ENCODE assay signal across 1 cellular context in the genomic region with DNA sequence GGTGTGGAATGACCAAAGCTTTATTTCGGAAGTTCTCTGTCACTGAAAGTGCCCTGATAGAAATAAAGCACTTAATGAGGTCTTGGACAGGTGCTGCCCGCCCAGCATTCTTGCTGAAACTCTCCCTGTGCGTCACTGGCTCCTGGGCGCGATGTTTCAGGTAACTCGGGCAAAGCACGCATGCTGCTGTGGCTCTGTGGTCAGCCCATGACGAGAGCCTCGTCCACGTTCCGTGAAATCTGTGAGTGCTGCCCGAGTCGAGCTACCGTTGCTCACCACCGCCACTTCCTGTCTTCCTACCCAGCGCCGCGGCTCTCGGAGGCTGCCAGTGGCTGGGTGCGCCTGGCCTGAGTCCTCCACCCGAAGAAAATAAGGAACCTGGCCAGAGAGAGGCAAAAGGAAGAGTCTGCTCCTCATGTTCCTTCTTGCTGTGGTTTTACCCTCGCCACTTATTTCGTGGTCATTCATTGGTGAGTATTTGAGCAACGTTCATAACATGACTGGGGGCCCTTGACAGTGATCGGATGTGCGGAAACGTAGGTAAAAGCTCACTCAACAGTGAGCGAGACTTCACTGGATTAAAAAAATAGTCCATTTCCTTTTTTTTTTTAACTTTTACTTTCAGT.
A peak's percentile ranks its signal among the peaks of the same experiment; 100 is the strongest.
TF ChIP-seq lines count a peak whose summit lies in the region.

No MANE protein-coding gene starts in this region.

TF ChIP-seq in GM12878, 131 proteins besides CTCF, POLR2A, EP300 and RAD21 (continued from another document and continues in another):
- TF ChIP-seq, protein P1, sequence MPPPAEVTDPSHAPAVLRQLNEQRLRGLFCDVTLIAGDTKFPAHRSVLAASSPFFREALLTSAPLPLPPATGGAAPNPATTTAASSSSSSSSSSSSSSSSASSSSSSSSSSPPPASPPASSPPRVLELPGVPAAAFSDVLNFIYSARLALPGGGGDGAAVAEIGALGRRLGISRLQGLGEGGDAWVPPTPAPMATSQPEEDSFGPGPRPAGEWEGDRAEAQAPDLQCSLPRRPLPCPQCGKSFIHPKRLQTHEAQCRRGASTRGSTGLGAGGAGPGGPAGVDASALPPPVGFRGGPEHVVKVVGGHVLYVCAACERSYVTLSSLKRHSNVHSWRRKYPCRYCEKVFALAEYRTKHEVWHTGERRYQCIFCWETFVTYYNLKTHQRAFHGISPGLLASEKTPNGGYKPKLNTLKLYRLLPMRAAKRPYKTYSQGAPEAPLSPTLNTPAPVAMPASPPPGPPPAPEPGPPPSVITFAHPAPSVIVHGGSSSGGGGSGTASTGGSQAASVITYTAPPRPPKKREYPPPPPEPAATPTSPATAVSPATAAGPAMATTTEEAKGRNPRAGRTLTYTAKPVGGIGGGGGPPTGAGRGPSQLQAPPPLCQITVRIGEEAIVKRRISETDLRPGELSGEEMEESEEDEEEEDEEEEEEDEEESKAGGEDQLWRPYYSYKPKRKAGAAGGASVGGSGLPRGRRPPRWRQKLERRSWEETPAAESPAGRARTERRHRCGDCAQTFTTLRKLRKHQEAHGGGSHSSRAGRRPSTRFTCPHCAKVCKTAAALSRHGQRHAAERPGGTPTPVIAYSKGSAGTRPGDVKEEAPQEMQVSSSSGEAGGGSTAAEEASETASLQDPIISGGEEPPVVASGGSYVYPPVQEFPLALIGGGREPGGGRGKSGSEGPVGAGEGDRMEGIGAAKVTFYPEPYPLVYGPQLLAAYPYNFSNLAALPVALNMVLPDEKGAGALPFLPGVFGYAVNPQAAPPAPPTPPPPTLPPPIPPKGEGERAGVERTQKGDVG (CRISPR knock-in tag; IDR thresholded peaks at IDR 0.05), result no peak
- TF ChIP-seq NBN (IDR thresholded peaks at IDR 0.05), result peak; percentile 96
- TF ChIP-seq CREM (IDR thresholded peaks at IDR 0.05; ENCODE audit: low read depth), result peak; percentile 89
- TF ChIP-seq ZNF217 (IDR thresholded peaks at IDR 0.05), result peak; percentile 63; the same call in 1 of the 2 replicates
- no peak; the same call in 1 of the 2 replicates for TF ChIP-seq TBL1XR1 (IDR thresholded peaks at IDR 0.05; ENCODE audit: low read depth, low read length)
- TF ChIP-seq MYB (IDR thresholded peaks at IDR 0.05; ENCODE audit: borderline replicate concordance, low read depth, low read length), result peak; percentile 84; the same call in 1 of the 2 replicates
- TF ChIP-seq, protein P2, sequence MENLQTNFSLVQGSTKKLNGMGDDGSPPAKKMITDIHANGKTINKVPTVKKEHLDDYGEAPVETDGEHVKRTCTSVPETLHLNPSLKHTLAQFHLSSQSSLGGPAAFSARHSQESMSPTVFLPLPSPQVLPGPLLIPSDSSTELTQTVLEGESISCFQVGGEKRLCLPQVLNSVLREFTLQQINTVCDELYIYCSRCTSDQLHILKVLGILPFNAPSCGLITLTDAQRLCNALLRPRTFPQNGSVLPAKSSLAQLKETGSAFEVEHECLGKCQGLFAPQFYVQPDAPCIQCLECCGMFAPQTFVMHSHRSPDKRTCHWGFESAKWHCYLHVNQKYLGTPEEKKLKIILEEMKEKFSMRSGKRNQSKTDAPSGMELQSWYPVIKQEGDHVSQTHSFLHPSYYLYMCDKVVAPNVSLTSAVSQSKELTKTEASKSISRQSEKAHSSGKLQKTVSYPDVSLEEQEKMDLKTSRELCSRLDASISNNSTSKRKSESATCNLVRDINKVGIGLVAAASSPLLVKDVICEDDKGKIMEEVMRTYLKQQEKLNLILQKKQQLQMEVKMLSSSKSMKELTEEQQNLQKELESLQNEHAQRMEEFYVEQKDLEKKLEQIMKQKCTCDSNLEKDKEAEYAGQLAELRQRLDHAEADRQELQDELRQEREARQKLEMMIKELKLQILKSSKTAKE (IDR thresholded peaks at IDR 0.05; ENCODE audit: low read depth, poor library complexity, severe bottlenecking), result peak; percentile 79
- TF ChIP-seq, protein P3, sequence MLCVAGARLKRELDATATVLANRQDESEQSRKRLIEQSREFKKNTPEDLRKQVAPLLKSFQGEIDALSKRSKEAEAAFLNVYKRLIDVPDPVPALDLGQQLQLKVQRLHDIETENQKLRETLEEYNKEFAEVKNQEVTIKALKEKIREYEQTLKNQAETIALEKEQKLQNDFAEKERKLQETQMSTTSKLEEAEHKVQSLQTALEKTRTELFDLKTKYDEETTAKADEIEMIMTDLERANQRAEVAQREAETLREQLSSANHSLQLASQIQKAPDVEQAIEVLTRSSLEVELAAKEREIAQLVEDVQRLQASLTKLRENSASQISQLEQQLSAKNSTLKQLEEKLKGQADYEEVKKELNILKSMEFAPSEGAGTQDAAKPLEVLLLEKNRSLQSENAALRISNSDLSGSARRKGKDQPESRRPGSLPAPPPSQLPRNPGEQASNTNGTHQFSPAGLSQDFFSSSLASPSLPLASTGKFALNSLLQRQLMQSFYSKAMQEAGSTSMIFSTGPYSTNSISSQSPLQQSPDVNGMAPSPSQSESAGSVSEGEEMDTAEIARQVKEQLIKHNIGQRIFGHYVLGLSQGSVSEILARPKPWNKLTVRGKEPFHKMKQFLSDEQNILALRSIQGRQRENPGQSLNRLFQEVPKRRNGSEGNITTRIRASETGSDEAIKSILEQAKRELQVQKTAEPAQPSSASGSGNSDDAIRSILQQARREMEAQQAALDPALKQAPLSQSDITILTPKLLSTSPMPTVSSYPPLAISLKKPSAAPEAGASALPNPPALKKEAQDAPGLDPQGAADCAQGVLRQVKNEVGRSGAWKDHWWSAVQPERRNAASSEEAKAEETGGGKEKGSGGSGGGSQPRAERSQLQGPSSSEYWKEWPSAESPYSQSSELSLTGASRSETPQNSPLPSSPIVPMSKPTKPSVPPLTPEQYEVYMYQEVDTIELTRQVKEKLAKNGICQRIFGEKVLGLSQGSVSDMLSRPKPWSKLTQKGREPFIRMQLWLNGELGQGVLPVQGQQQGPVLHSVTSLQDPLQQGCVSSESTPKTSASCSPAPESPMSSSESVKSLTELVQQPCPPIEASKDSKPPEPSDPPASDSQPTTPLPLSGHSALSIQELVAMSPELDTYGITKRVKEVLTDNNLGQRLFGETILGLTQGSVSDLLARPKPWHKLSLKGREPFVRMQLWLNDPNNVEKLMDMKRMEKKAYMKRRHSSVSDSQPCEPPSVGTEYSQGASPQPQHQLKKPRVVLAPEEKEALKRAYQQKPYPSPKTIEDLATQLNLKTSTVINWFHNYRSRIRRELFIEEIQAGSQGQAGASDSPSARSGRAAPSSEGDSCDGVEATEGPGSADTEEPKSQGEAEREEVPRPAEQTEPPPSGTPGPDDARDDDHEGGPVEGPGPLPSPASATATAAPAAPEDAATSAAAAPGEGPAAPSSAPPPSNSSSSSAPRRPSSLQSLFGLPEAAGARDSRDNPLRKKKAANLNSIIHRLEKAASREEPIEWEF (IDR thresholded peaks at IDR 0.05; ENCODE audit: insufficient replicate concordance, low read depth, low read length), result no peak
- TF ChIP-seq TAF1 (IDR thresholded peaks at IDR 0.05; ENCODE audit: borderline replicate concordance, low read depth, low read length), result 0 out of 2 replicates have a peak, but pooled peaks have one; percentile 45
- TF ChIP-seq MYC (IDR thresholded peaks at IDR 0.05; ENCODE audit: insufficient read depth, insufficient read length, insufficient replicate concordance, low read length, severe bottlenecking), result peak; percentile 60
- no peak for TF ChIP-seq NFYA (IDR thresholded peaks at IDR 0.05; ENCODE audit: borderline replicate concordance, low read depth, low read length)
- TF ChIP-seq HDAC6 (IDR thresholded peaks at IDR 0.05; ENCODE audit: unreplicated experiment), result no peak
- peak; percentile 41; the same call in 1 of the 2 replicates for TF ChIP-seq FOXM1 (IDR thresholded peaks at IDR 0.05; ENCODE audit: low read depth, low read length)
- TF ChIP-seq HDAC2 (IDR thresholded peaks at IDR 0.05), result no peak
- peak; percentile 83; the same call in 1 of the 2 replicates for TF ChIP-seq CBFB (IDR thresholded peaks at IDR 0.05; ENCODE audit: low read depth)
- TF ChIP-seq RBBP5 (conservative IDR thresholded peaks at IDR 0.05), result no peak
- TF ChIP-seq FOXK2 (IDR thresholded peaks at IDR 0.05), result no peak
- TF ChIP-seq, protein P4, sequence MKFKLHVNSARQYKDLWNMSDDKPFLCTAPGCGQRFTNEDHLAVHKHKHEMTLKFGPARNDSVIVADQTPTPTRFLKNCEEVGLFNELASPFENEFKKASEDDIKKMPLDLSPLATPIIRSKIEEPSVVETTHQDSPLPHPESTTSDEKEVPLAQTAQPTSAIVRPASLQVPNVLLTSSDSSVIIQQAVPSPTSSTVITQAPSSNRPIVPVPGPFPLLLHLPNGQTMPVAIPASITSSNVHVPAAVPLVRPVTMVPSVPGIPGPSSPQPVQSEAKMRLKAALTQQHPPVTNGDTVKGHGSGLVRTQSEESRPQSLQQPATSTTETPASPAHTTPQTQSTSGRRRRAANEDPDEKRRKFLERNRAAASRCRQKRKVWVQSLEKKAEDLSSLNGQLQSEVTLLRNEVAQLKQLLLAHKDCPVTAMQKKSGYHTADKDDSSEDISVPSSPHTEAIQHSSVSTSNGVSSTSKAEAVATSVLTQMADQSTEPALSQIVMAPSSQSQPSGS (IDR thresholded peaks at IDR 0.05; ENCODE audit: low read length), result peak; percentile 17; the same call in 1 of the 2 replicates
- TF ChIP-seq ZNF622 (IDR thresholded peaks at IDR 0.05), result no peak
- peak; percentile 97 to 98 for TF ChIP-seq IKZF2 (IDR thresholded peaks at IDR 0.05)
- TF ChIP-seq, protein P5, sequence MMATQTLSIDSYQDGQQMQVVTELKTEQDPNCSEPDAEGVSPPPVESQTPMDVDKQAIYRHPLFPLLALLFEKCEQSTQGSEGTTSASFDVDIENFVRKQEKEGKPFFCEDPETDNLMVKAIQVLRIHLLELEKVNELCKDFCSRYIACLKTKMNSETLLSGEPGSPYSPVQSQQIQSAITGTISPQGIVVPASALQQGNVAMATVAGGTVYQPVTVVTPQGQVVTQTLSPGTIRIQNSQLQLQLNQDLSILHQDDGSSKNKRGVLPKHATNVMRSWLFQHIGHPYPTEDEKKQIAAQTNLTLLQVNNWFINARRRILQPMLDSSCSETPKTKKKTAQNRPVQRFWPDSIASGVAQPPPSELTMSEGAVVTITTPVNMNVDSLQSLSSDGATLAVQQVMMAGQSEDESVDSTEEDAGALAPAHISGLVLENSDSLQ (IDR thresholded peaks at IDR 0.05), result peak; percentile 38; the same call in 1 of the 2 replicates
- no peak for TF ChIP-seq SUPT20H (IDR thresholded peaks at IDR 0.05; ENCODE audit: borderline replicate concordance, control insufficient read depth, low read depth, low read length)
- TF ChIP-seq, protein P6, sequence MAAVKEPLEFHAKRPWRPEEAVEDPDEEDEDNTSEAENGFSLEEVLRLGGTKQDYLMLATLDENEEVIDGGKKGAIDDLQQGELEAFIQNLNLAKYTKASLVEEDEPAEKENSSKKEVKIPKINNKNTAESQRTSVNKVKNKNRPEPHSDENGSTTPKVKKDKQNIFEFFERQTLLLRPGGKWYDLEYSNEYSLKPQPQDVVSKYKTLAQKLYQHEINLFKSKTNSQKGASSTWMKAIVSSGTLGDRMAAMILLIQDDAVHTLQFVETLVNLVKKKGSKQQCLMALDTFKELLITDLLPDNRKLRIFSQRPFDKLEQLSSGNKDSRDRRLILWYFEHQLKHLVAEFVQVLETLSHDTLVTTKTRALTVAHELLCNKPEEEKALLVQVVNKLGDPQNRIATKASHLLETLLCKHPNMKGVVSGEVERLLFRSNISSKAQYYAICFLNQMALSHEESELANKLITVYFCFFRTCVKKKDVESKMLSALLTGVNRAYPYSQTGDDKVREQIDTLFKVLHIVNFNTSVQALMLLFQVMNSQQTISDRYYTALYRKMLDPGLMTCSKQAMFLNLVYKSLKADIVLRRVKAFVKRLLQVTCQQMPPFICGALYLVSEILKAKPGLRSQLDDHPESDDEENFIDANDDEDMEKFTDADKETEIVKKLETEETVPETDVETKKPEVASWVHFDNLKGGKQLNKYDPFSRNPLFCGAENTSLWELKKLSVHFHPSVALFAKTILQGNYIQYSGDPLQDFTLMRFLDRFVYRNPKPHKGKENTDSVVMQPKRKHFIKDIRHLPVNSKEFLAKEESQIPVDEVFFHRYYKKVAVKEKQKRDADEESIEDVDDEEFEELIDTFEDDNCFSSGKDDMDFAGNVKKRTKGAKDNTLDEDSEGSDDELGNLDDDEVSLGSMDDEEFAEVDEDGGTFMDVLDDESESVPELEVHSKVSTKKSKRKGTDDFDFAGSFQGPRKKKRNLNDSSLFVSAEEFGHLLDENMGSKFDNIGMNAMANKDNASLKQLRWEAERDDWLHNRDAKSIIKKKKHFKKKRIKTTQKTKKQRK (IDR thresholded peaks at IDR 0.05; ENCODE audit: low read depth, low read length), result no peak
- TF ChIP-seq STAT3 (IDR thresholded peaks at IDR 0.05; ENCODE audit: low read depth, low read length), result no peak
- TF ChIP-seq, protein P7, sequence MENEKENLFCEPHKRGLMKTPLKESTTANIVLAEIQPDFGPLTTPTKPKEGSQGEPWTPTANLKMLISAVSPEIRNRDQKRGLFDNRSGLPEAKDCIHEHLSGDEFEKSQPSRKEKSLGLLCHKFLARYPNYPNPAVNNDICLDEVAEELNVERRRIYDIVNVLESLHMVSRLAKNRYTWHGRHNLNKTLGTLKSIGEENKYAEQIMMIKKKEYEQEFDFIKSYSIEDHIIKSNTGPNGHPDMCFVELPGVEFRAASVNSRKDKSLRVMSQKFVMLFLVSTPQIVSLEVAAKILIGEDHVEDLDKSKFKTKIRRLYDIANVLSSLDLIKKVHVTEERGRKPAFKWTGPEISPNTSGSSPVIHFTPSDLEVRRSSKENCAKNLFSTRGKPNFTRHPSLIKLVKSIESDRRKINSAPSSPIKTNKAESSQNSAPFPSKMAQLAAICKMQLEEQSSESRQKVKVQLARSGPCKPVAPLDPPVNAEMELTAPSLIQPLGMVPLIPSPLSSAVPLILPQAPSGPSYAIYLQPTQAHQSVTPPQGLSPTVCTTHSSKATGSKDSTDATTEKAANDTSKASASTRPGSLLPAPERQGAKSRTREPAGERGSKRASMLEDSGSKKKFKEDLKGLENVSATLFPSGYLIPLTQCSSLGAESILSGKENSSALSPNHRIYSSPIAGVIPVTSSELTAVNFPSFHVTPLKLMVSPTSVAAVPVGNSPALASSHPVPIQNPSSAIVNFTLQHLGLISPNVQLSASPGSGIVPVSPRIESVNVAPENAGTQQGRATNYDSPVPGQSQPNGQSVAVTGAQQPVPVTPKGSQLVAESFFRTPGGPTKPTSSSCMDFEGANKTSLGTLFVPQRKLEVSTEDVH (IDR thresholded peaks at IDR 0.05; ENCODE audit: low read depth, partially characterized antibody), result peak; percentile 74
- TF ChIP-seq PAX8 (IDR thresholded peaks at IDR 0.05), result no peak
- no peak for TF ChIP-seq CHD1 (IDR thresholded peaks at IDR 0.05; ENCODE audit: low read depth, low read length)
- no peak for TF ChIP-seq FOS (IDR thresholded peaks at IDR 0.05; ENCODE audit: borderline replicate concordance, extremely low read depth, insufficient read length)
- peak; percentile 57; the same call in 1 of the 2 replicates for TF ChIP-seq ZSCAN29 (IDR thresholded peaks at IDR 0.05)
- TF ChIP-seq SMAD5 (IDR thresholded peaks at IDR 0.05; ENCODE audit: low read depth), result 0 out of 2 replicates have a peak, but pooled peaks have one; percentile 46
- TF ChIP-seq, protein P8, sequence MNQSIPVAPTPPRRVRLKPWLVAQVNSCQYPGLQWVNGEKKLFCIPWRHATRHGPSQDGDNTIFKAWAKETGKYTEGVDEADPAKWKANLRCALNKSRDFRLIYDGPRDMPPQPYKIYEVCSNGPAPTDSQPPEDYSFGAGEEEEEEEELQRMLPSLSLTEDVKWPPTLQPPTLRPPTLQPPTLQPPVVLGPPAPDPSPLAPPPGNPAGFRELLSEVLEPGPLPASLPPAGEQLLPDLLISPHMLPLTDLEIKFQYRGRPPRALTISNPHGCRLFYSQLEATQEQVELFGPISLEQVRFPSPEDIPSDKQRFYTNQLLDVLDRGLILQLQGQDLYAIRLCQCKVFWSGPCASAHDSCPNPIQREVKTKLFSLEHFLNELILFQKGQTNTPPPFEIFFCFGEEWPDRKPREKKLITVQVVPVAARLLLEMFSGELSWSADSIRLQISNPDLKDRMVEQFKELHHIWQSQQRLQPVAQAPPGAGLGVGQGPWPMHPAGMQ (IDR thresholded peaks at IDR 0.05; ENCODE audit: borderline replicate concordance), result peak; percentile 82
- TF ChIP-seq RELA (IDR thresholded peaks at IDR 0.05; ENCODE audit: borderline replicate concordance, partially characterized antibody), result peak; percentile 56
- TF ChIP-seq CBX5 (IDR thresholded peaks at IDR 0.05; ENCODE audit: low read depth), result 0 out of 2 replicates have a peak, but pooled peaks have one; percentile 51
